ENCODE assay signal across 9 cellular contexts in genomic region chr13:48400820-48401219, GRCh38. TPM values are rescaled to one million over a fixed set of nuclear protein-coding genes. Genes with fewer than 3 reads are reported as not detected.
A peak's percentile ranks its signal among the peaks of the same experiment; 100 is the strongest.
DNase-seq lines count a peak whose midpoint lies in the region; ATAC-seq and TF ChIP-seq lines count a peak whose summit lies in the region.
"Had no signal": no experiment of that assay in that cellular context is flagged by ENCODE, and none has a peak within 500 bp of the region (broad histone marks: within the 10 kb centered on the region; RNA-seq: fewer than 3 reads in every experiment).

No MANE protein-coding gene starts in this region.

- H2AFZ ChIP-seq in smooth muscle cell (ENCODE audit: low read depth): no peak overlapping the region

- no peaks in the 10 kb centered on the region for H4K20me1 ChIP-seq in smooth muscle cell (ENCODE audit: low read depth)

- CTCF ChIA-PET in CD4-positive, alpha-beta T cell (lab: Charles Lee): interaction anchor here (0.8 to 1.1 kb wide), 4 partner anchors 93 to 181 kb away, joined by 3 to 7 read pairs (median 4); no protein-coding TSS in a partner anchor
- CTCF ChIA-PET in HEK293 (lab: Yijun Ruan, JAX): interaction anchor here (0.6 kb wide), 1 partner anchor 178 kb away, joined by 3 read pairs; no protein-coding TSS in a partner anchor
- CTCF ChIA-PET in T-cell (lab: Charles Lee): interaction anchor here (0.8 to 2.9 kb wide), 6 partner anchors 66 to 181 kb away, joined by 3 to 29 read pairs (median 7); no protein-coding TSS in a partner anchor

- H3K27ac Mint-ChIP-seq in CD4-positive, alpha-beta T cell: peak overlapping the region; percentile 37
- H3K27ac Mint-ChIP-seq in T-cell: peak overlapping the region; percentile 70 to 89

- H3K79me2 ChIP-seq in smooth muscle cell (ENCODE audit: low read depth): no peaks in the 10 kb centered on the region

- no peaks in the 10 kb centered on the region for H3K9me3 ChIP-seq in CD4-positive, alpha-beta T cell (ENCODE audit: control insufficient read depth, low read length)
- H3K9me3 ChIP-seq in HEK293 (ENCODE audit: control insufficient read depth, insufficient read depth, low read depth, low read length) (no peaks in the 10 kb centered on the region), smooth muscle cell (replicated peaks; ENCODE audit: low read depth) (no peaks in the 10 kb centered on the region)

- POLR2A ChIA-PET in CD4-positive, alpha-beta T cell (lab: Charles Lee): interaction anchor here (0.7 to 2.9 kb wide), 10 partner anchors 12 to 368 kb away, joined by 3 to 35 read pairs (median 6); partner anchors contain the start of genes LPAR6 and RCBTB2
- POLR2A ChIA-PET in HEK293 (lab: Yijun Ruan, JAX): no interaction called here
- POLR2A ChIA-PET in T-cell (lab: Charles Lee): interaction anchor here in 1 of 2 donors (0.6 to 1.9 kb wide), 4 partner anchors 15 to 312 kb away, joined by 3 to 7 read pairs (median 3); partner anchors contain the start of gene RCBTB2

- peak overlapping the region; percentile 17 for H3K4me2 ChIP-seq in smooth muscle cell

- H3K36me3 ChIP-seq in HEK293 (ENCODE audit: control insufficient read depth in 2 of 2, insufficient read depth in 1 of 2, low read length in 2 of 2) (no peaks in the 10 kb centered on the region), smooth muscle cell (ENCODE audit: low read depth) (no peaks in the 10 kb centered on the region)

- TF ChIP-seq CTCF in CD4-positive, alpha-beta T cell (IDR thresholded peaks at IDR 0.05): no peak
- TF ChIP-seq CTCF in HEK293 (tag by site-specific recombination; IDR thresholded peaks at IDR 0.05) (no peak), smooth muscle cell (IDR thresholded peaks at IDR 0.05; ENCODE audit: borderline replicate concordance, insufficient read depth, poor library complexity, severe bottlenecking) (no peak)

- peak overlapping the region; percentile 62 for H3K9ac ChIP-seq in smooth muscle cell (ENCODE audit: low read depth)

- H3K4me1 ChIP-seq in HEK293 (ENCODE audit: control insufficient read depth, insufficient read depth, low read length): peaks cover 17% of the 10 kb centered on the region
- H3K4me1 ChIP-seq in smooth muscle cell (ENCODE audit: low read depth): peaks cover 4% of the 10 kb centered on the region

- intact Hi-C loops in CD4-positive, alpha-beta T cell (cut with DNase I, micrococcal nuclease): loop anchor here (1.0 to 5.0 kb wide), 3 partner anchors 34 to 180 kb away; no protein-coding TSS in a partner anchor
- intact Hi-C loops in Right ventricle myocardium superior (cut with DNase I): no loop called here

- no peak overlapping the region for H3K27ac ChIP-seq in CD4-positive, alpha-beta T cell (ENCODE audit: low read depth, low read length)
- H3K27ac ChIP-seq in HEK293 (ENCODE audit: extremely low read depth, low read depth, low read length): no peak overlapping the region
- peak overlapping the region; percentile 82 for H3K27ac ChIP-seq in smooth muscle cell (ENCODE audit: low read depth)

- DNase-seq in CD4-positive, alpha-beta T cell: no peak
- DNase-seq in T-cell (no peak), Right ventricle myocardium superior (no peak), smooth muscle cell (lab: John Stamatoyannopoulos, UW; ENCODE audit: unreplicated experiment) (no peak), GM19240 (ENCODE audit: insufficient read length, low spot score) (no peak), NCI-H524 (lab: John Stamatoyannopoulos, UW) (no peak)
- no peak for DNase-seq in activated CD4-positive, alpha-beta T cell treated with anti-CD3 and anti-CD28 coated beads for 48 hours

- H3K9me3 Mint-ChIP-seq in CD4-positive, alpha-beta T cell: no peaks in the 10 kb centered on the region
- peaks cover 0 to 8% (median 0%) of the 10 kb centered on the region in 3 donors for H3K9me3 Mint-ChIP-seq in T-cell

- H3K27me3 Mint-ChIP-seq in CD4-positive, alpha-beta T cell: no peaks in the 10 kb centered on the region
- H3K27me3 Mint-ChIP-seq in T-cell: no peaks in the 10 kb centered on the region

- H3K27me3 ChIP-seq in CD4-positive, alpha-beta T cell (ENCODE audit: control insufficient read depth, insufficient read depth, low read length): no peaks in the 10 kb centered on the region
- H3K27me3 ChIP-seq in smooth muscle cell (ENCODE audit: low read depth): no peaks in the 10 kb centered on the region

- H3K4me1 Mint-ChIP-seq in CD4-positive, alpha-beta T cell (ENCODE audit: low read depth): peaks cover 60% of the 10 kb centered on the region
- H3K4me1 Mint-ChIP-seq in T-cell: peaks cover 56 to 77% (median 61%) of the 10 kb centered on the region in 3 donors

- WGBS in smooth muscle cell (ENCODE audit: low lambda C conversion rate): 60% methylated on average over 1 of the region's 1 CpG

- ATAC-seq in CD4-positive, alpha-beta T cell (ENCODE audit: poor library complexity): peak; percentile 68
- ATAC-seq in T-cell (replicated peaks in 1 of 4): peak; percentile 64 to 76 (median 73)
- peak; percentile 67 for ATAC-seq in Right ventricle myocardium superior (ENCODE audit: poor library complexity)
- ATAC-seq: HCT116 had no signal

- no peaks in the 10 kb centered on the region for H3F3A ChIP-seq in smooth muscle cell (ENCODE audit: low read depth)

- no peak overlapping the region for H3K4me3 ChIP-seq in HEK293 (ENCODE audit: low read depth, low read length)
- no peak overlapping the region for H3K4me3 ChIP-seq in smooth muscle cell

- peak overlapping the region; percentile 13 for H3K4me3 Mint-ChIP-seq in CD4-positive, alpha-beta T cell
- peak overlapping the region; percentile 34 to 49 (median 40) for H3K4me3 Mint-ChIP-seq in T-cell

- peaks cover 13% of the 10 kb centered on the region for H3K36me3 Mint-ChIP-seq in CD4-positive, alpha-beta T cell (ENCODE audit: low read depth)
- peaks cover 11% of the 10 kb centered on the region for H3K36me3 Mint-ChIP-seq in T-cell

TF ChIP-seq in HEK293, 187 proteins besides CTCF, POLR2A, EP300 and RAD21:
- TF ChIP-seq ZNF596 (tag by site-specific recombination; IDR thresholded peaks at IDR 0.05) (no peak), ZNF138 (tag by site-specific recombination; IDR thresholded peaks at IDR 0.05; ENCODE audit: borderline replicate concordance) (no peak), ZNF571 (tag by site-specific recombination; IDR thresholded peaks at IDR 0.05) (no peak)
- TF ChIP-seq, protein P1, sequence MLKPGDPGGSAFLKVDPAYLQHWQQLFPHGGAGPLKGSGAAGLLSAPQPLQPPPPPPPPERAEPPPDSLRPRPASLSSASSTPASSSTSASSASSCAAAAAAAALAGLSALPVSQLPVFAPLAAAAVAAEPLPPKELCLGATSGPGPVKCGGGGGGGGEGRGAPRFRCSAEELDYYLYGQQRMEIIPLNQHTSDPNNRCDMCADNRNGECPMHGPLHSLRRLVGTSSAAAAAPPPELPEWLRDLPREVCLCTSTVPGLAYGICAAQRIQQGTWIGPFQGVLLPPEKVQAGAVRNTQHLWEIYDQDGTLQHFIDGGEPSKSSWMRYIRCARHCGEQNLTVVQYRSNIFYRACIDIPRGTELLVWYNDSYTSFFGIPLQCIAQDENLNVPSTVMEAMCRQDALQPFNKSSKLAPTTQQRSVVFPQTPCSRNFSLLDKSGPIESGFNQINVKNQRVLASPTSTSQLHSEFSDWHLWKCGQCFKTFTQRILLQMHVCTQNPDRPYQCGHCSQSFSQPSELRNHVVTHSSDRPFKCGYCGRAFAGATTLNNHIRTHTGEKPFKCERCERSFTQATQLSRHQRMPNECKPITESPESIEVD (tag by site-specific recombination; IDR thresholded peaks at IDR 0.05): peak; percentile 75

RNA-seq across cellular contexts. Expression of gene LPAR6, which starts 12.1 kb away (rescaled TPM):
- 10 to 100 TPM; 15.5 to 19.4 TPM for total RNA-seq in CD4-positive, alpha-beta T cell
- total RNA-seq in T-cell: 10 to 100 TPM; 36.0 to 93.5 (median 62.7) TPM
- 10.3 TPM for total RNA-seq in Right ventricle myocardium superior
- 14.2 and 14.8 TPM in 2 replicates for total RNA-seq in smooth muscle cell
- 3.1 and 5.4 TPM in 2 replicates for polyA plus RNA-seq in smooth muscle cell
